ENCODE assay signal across 18 cellular contexts in genomic region chr2:46032161-46032813, GRCh38.
DNase-seq lines count a peak whose midpoint lies in the region; ATAC-seq and TF ChIP-seq lines count a peak whose summit lies in the region.
"Had no signal": no experiment of that assay in that cellular context is flagged by ENCODE, and none has a peak within 500 bp of the region (broad histone marks: within the 10 kb centered on the region; RNA-seq: fewer than 3 reads in every experiment).

No MANE protein-coding gene starts in this region.

- H3K4me1 ChIP-seq in right cardiac atrium (ENCODE audit: control insufficient read depth, insufficient read depth, low read length) (peaks cover 10% of the 10 kb centered on the region), ovary (ENCODE audit: insufficient read depth) (no peaks in the 10 kb centered on the region)

- intact Hi-C loops in right cardiac atrium (cut with DNase I) (no loop called here), Right ventricle myocardium inferior (cut with DNase I) (no loop called here), ovary (cut with DNase I) (no loop called here)

- DNase-seq in right cardiac atrium, result peak; percentile 12 to 51 (median 49)
- no peak for DNase-seq in Right ventricle myocardium inferior (ENCODE audit: missing footprints)
- DNase-seq in amniotic epithelial cell (ENCODE audit: low read depth), result peak; percentile 38
- DNase-seq in midbrain (lab: John Stamatoyannopoulos, UW), result peak; percentile 3
- no peak for DNase-seq in ovary
- no peak for DNase-seq in NOMO-1 treated with DMSO at 0.1 percent for 48 hours (lab: John Stamatoyannopoulos, UW; ENCODE audit: unreplicated experiment)
- no peak for DNase-seq in RKO (ENCODE audit: low spot score)
- DNase-seq: activated CD4-positive, alpha-beta T cell treated with anti-CD3 and anti-CD28 coated beads for 1 hour; activated T-cell treated with anti-CD3 and anti-CD28 coated beads, Interleukin-2, amount 50 U/mL, for 1 hour; amniotic stem cell; Calu3; effector memory CD8-positive, alpha-beta T cell; GOT3; Kasumi-1; NCI-H1417; NCI-H774; Right ventricle myocardium superior had no signal

- no peak for TF ChIP-seq EP300 in ovary (IDR thresholded peaks at IDR 0.05)

- WGBS in right cardiac atrium, result 75% methylated on average over 8 of the region's 8 CpGs
- 85 to 89% (median 88%) methylated on average over 8 of the region's 8 CpGs for WGBS in ovary, 3 donors

- no peak for TF ChIP-seq CTCF in ovary (IDR thresholded peaks at IDR 0.05)

- H3K9me3 ChIP-seq in right cardiac atrium (ENCODE audit: control insufficient read depth, low read length) (no peaks in the 10 kb centered on the region), ovary (no peaks in the 10 kb centered on the region)

- H3K36me3 ChIP-seq in ovary, result no peaks in the 10 kb centered on the region

- H3K4me3 ChIP-seq in right cardiac atrium (ENCODE audit: low read length) (no peak overlapping the region), ovary (no peak overlapping the region)

- H3K27me3 ChIP-seq in right cardiac atrium (ENCODE audit: control insufficient read depth, insufficient read depth), result no peaks in the 10 kb centered on the region
- no peaks in the 10 kb centered on the region for H3K27me3 ChIP-seq in ovary

- no peak overlapping the region for H3K27ac ChIP-seq in right cardiac atrium (ENCODE audit: low read length)
- H3K27ac ChIP-seq in ovary, result no peak overlapping the region

- TF ChIP-seq POLR2A in ovary (IDR thresholded peaks at IDR 0.05), result no peak

- ATAC-seq in right cardiac atrium (peak in 1 of 2 donors; percentile 48), Right ventricle myocardium inferior (no peak), SK-N-SH treated with all-trans-retinoic acid at 6 μM for 48 hours (no peak)
- ATAC-seq: effector memory CD8-positive, alpha-beta T cell had no signal

TF ChIP-seq in SK-N-SH treated with all-trans-retinoic acid at 6 μM for 48 hours, 23 proteins besides CTCF, POLR2A, EP300 and RAD21:
- TF ChIP-seq CSDC2 (CRISPR knock-in tag; IDR thresholded peaks at IDR 0.05), result no peak
- TF ChIP-seq TCF4 (CRISPR knock-in tag; IDR thresholded peaks at IDR 0.05; ENCODE audit: borderline replicate concordance), result no peak
- TF ChIP-seq, protein P1, sequence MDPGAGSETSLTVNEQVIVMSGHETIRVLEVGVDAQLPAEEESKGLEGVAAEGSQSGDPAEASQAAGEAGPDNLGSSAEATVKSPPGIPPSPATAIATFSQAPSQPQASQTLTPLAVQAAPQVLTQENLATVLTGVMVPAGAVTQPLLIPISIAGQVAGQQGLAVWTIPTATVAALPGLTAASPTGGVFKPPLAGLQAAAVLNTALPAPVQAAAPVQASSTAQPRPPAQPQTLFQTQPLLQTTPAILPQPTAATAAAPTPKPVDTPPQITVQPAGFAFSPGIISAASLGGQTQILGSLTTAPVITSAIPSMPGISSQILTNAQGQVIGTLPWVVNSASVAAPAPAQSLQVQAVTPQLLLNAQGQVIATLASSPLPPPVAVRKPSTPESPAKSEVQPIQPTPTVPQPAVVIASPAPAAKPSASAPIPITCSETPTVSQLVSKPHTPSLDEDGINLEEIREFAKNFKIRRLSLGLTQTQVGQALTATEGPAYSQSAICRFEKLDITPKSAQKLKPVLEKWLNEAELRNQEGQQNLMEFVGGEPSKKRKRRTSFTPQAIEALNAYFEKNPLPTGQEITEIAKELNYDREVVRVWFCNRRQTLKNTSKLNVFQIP (CRISPR knock-in tag; IDR thresholded peaks at IDR 0.05; ENCODE audit: borderline replicate concordance, low read depth), result no peak
- TF ChIP-seq SNAI2 (CRISPR knock-in tag; IDR thresholded peaks at IDR 0.05), result no peak
- TF ChIP-seq ARNTL (CRISPR knock-in tag; IDR thresholded peaks at IDR 0.05; ENCODE audit: borderline replicate concordance, low read depth), result no peak
- no peak for TF ChIP-seq ISL1 (CRISPR knock-in tag; IDR thresholded peaks at IDR 0.05)

Comparison
In these comparisons a context has a peak if more than half of its experiments do, and no peak if none do; other contexts are left out.
1. DNase-seq: peak in right cardiac atrium (3 of 3), amniotic epithelial cell (single experiment) and midbrain (single experiment); none in Right ventricle myocardium inferior (single experiment), ovary (0 of 5), NOMO-1 treated with DMSO at 0.1 percent for 48 hours (single experiment) and RKO (single experiment).